Comparison of ENCODE assay signal across 1 cellular context in the genomic region with DNA sequence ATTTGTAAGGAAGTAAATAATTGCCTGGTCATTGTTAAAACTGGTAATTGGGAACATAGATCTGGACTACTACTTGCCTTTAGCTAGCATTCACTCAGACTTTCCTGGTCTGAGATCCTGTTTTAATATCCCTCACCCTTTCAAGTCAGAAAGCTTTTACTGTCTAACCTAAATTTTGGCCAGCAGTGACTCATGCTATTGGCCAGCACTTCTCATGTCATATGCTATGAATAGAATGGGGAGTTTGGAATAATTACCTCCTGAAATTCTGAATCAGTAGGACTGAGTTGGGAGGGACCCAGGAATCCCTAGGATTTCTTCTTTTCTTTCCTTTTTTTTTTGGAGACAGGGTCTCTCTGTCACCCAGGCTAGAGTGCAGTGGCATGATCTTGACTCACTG.
A peak's percentile ranks its signal among the peaks of the same experiment; 100 is the strongest.
TF ChIP-seq lines count a peak whose summit lies in the region.

No MANE protein-coding gene starts in this region.

TF ChIP-seq in SK-N-SH, 30 proteins besides CTCF, POLR2A, EP300 and RAD21:
- TF ChIP-seq YY1 (IDR thresholded peaks at IDR 0.05; ENCODE audit: low read depth) (no peak), FOSL2 (IDR thresholded peaks at IDR 0.05; ENCODE audit: borderline replicate concordance, low read depth) (peak; percentile 14; the same call in 1 of the 2 replicates)
